ENCODE assay signal across 2 cellular contexts in the genomic region with DNA sequence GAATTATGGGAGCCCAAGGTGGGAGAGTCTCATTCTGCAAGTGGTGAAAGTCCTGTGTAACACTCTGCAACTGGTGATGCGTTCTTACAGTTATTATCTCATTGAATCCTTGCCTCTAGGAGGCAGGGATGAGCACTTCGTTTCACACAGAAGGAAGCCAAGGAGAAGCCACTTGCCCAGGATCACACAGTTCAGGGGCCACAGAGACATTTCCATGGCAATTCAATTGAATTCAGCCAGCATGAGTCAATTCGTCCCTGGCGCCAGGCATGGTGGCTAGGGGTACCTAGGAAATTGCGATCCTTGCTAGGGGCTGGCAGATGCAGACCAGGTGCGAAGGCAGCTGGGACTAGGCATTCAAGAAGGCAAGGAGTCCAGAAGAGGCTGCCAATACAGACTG.
TF ChIP-seq lines count a peak whose summit lies in the region.

No MANE protein-coding gene starts in this region.

TF ChIP-seq in IMR-90, 13 proteins besides CTCF, POLR2A, EP300 and RAD21:
- TF ChIP-seq, protein P1, sequence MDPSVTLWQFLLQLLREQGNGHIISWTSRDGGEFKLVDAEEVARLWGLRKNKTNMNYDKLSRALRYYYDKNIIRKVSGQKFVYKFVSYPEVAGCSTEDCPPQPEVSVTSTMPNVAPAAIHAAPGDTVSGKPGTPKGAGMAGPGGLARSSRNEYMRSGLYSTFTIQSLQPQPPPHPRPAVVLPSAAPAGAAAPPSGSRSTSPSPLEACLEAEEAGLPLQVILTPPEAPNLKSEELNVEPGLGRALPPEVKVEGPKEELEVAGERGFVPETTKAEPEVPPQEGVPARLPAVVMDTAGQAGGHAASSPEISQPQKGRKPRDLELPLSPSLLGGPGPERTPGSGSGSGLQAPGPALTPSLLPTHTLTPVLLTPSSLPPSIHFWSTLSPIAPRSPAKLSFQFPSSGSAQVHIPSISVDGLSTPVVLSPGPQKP (IDR thresholded peaks at IDR 0.05; ENCODE audit: borderline replicate concordance, low read depth, low read length): no peak
- no peak for TF ChIP-seq MAZ (IDR thresholded peaks at IDR 0.05; ENCODE audit: borderline replicate concordance, low read depth, low read length)
- TF ChIP-seq NFE2L2 (IDR thresholded peaks at IDR 0.05; ENCODE audit: low read depth, low read length): no peak
- no peak for TF ChIP-seq MAFK (IDR thresholded peaks at IDR 0.05; ENCODE audit: low read depth, low read length)
- no peak for TF ChIP-seq CHD1 (IDR thresholded peaks at IDR 0.05; ENCODE audit: low read depth, low read length)
- TF ChIP-seq BHLHE40 (IDR thresholded peaks at IDR 0.05; ENCODE audit: low read depth, low read length): no peak
- no peak for TF ChIP-seq MXI1 (IDR thresholded peaks at IDR 0.05; ENCODE audit: borderline replicate concordance, low read depth, low read length)
- TF ChIP-seq CEBPB (IDR thresholded peaks at IDR 0.05; ENCODE audit: low read depth, low read length): no peak
- no peak for TF ChIP-seq RFX5 (IDR thresholded peaks at IDR 0.05; ENCODE audit: low read depth, low read length)
- TF ChIP-seq SMC3 (IDR thresholded peaks at IDR 0.05; ENCODE audit: low read depth, low read length): no peak
- no peak for TF ChIP-seq FOS (IDR thresholded peaks at IDR 0.05; ENCODE audit: low read depth, low read length)
- TF ChIP-seq RCOR1 (IDR thresholded peaks at IDR 0.05; ENCODE audit: insufficient replicate concordance, low read length): no peak
- TF ChIP-seq, protein P2, sequence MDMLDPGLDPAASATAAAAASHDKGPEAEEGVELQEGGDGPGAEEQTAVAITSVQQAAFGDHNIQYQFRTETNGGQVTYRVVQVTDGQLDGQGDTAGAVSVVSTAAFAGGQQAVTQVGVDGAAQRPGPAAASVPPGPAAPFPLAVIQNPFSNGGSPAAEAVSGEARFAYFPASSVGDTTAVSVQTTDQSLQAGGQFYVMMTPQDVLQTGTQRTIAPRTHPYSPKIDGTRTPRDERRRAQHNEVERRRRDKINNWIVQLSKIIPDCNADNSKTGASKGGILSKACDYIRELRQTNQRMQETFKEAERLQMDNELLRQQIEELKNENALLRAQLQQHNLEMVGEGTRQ (IDR thresholded peaks at IDR 0.05; ENCODE audit: low read depth, low read length): no peak

TF ChIP-seq in GM12878, 131 proteins besides CTCF, POLR2A, EP300 and RAD21:
- TF ChIP-seq HDGF (IDR thresholded peaks at IDR 0.05): no peak
- no peak for TF ChIP-seq TCF3 (IDR thresholded peaks at IDR 0.05; ENCODE audit: borderline replicate concordance, insufficient read depth, low read depth, low read length)
- TF ChIP-seq GATAD2B (conservative IDR thresholded peaks at IDR 0.05; ENCODE audit: low read depth): no peak
- no peak for TF ChIP-seq NR2C2 (IDR thresholded peaks at IDR 0.05; ENCODE audit: borderline replicate concordance, control insufficient read depth, insufficient read length, low read depth)
- no peak for TF ChIP-seq RAD51 (IDR thresholded peaks at IDR 0.05)
- TF ChIP-seq STAT3 (IDR thresholded peaks at IDR 0.05; ENCODE audit: low read depth, low read length): no peak
- no peak for TF ChIP-seq MTA3 (IDR thresholded peaks at IDR 0.05; ENCODE audit: borderline replicate concordance, low read length)
- TF ChIP-seq, protein P3, sequence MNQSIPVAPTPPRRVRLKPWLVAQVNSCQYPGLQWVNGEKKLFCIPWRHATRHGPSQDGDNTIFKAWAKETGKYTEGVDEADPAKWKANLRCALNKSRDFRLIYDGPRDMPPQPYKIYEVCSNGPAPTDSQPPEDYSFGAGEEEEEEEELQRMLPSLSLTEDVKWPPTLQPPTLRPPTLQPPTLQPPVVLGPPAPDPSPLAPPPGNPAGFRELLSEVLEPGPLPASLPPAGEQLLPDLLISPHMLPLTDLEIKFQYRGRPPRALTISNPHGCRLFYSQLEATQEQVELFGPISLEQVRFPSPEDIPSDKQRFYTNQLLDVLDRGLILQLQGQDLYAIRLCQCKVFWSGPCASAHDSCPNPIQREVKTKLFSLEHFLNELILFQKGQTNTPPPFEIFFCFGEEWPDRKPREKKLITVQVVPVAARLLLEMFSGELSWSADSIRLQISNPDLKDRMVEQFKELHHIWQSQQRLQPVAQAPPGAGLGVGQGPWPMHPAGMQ (IDR thresholded peaks at IDR 0.05; ENCODE audit: borderline replicate concordance): no peak
- TF ChIP-seq, protein P4, sequence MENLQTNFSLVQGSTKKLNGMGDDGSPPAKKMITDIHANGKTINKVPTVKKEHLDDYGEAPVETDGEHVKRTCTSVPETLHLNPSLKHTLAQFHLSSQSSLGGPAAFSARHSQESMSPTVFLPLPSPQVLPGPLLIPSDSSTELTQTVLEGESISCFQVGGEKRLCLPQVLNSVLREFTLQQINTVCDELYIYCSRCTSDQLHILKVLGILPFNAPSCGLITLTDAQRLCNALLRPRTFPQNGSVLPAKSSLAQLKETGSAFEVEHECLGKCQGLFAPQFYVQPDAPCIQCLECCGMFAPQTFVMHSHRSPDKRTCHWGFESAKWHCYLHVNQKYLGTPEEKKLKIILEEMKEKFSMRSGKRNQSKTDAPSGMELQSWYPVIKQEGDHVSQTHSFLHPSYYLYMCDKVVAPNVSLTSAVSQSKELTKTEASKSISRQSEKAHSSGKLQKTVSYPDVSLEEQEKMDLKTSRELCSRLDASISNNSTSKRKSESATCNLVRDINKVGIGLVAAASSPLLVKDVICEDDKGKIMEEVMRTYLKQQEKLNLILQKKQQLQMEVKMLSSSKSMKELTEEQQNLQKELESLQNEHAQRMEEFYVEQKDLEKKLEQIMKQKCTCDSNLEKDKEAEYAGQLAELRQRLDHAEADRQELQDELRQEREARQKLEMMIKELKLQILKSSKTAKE (IDR thresholded peaks at IDR 0.05; ENCODE audit: low read depth, poor library complexity, severe bottlenecking): no peak
- TF ChIP-seq SMC3 (IDR thresholded peaks at IDR 0.05; ENCODE audit: borderline replicate concordance, low read length): peak; percentile 13; the same call in 1 of the 2 replicates
- TF ChIP-seq ETV6 (conservative IDR thresholded peaks at IDR 0.05 in 1 of 2, IDR thresholded peaks at IDR 0.05 in 1 of 2; ENCODE audit: borderline replicate concordance in 1 of 2, low read depth in 1 of 2): no peak
- TF ChIP-seq, protein P5, sequence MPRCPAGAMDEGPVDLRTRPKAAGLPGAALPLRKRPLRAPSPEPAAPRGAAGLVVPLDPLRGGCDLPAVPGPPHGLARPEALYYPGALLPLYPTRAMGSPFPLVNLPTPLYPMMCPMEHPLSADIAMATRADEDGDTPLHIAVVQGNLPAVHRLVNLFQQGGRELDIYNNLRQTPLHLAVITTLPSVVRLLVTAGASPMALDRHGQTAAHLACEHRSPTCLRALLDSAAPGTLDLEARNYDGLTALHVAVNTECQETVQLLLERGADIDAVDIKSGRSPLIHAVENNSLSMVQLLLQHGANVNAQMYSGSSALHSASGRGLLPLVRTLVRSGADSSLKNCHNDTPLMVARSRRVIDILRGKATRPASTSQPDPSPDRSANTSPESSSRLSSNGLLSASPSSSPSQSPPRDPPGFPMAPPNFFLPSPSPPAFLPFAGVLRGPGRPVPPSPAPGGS (IDR thresholded peaks at IDR 0.05; ENCODE audit: borderline replicate concordance, insufficient read depth, low read depth, low read length, poor library complexity, severe bottlenecking): peak; percentile 59
- TF ChIP-seq, protein P6, sequence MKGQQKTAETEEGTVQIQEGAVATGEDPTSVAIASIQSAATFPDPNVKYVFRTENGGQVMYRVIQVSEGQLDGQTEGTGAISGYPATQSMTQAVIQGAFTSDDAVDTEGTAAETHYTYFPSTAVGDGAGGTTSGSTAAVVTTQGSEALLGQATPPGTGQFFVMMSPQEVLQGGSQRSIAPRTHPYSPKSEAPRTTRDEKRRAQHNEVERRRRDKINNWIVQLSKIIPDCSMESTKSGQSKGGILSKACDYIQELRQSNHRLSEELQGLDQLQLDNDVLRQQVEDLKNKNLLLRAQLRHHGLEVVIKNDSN (IDR thresholded peaks at IDR 0.05; ENCODE audit: borderline replicate concordance, extremely low read length, insufficient read depth, low read depth, low read length): no peak
- TF ChIP-seq BRCA1 (IDR thresholded peaks at IDR 0.05; ENCODE audit: low read depth, low read length): no peak
- TF ChIP-seq SRF (IDR thresholded peaks at IDR 0.05; ENCODE audit: low read depth in 2 of 2, low read length in 2 of 2): no peak
